24 cellular contexts compared by ENCODE assay signal in genomic region chr1:36696261-36696940, GRCh38.
"Had no signal": no experiment of that assay in that cellular context is flagged by ENCODE, and none has a peak within 500 bp of the region (broad histone marks: within the 10 kb centered on the region; RNA-seq: fewer than 3 reads in every experiment).

No MANE protein-coding gene starts in this region.

- FAIRE-seq: frontal cortex, islet of Langerhans had no signal

- H3K27me3 ChIP-seq: colonic mucosa, right atrium auricular region, thyroid gland had no signal

- H3K9me3 ChIP-seq: breast epithelium, colonic mucosa, right atrium auricular region, stomach, thyroid gland had no signal

- H3K27ac ChIP-seq: breast epithelium, colonic mucosa, right atrium auricular region, stomach, thyroid gland had no signal

- DNase-seq: activated CD4-positive, alpha-beta memory T cell treated with anti-CD3 and anti-CD28 coated beads, Interleukin-2, amount 10 ng/mL, durations not matched to agents 7 days and 5 days; activated CD4-positive, alpha-beta T cell treated with anti-CD3 and anti-CD28 coated beads, Interleukin-2, amount 10 ng/mL, durations not matched to agents 7 days and 5 days; activated CD4-positive, CD25-positive, alpha-beta regulatory T cell treated with anti-CD3 and anti-CD28 coated beads, Interleukin-2, amount 50 U/mL, for 72 hours; activated CD8-positive, alpha-beta memory T cell treated with anti-CD3 and anti-CD28 coated beads, Interleukin-2, amount 50 U/mL, for 48 hours; activated gamma-delta T cell treated with Interleukin-2 at 50 U/mL for 16 hours; activated naive CD8-positive, alpha-beta T cell treated with anti-CD3 and anti-CD28 coated beads, Interleukin-2, amount 50 U/mL, for 24 hours; activated T-cell treated with anti-CD3 and anti-CD28 coated beads, Interleukin-2, amount 50 U/mL, for 4 hours; amygdala; colonic mucosa; effector CD8-positive, alpha-beta T cell; left cardiac atrium; naive B cell; occipital lobe; stimulated activated CD4-positive, alpha-beta T cell treated with anti-CD3 and anti-CD28 coated beads, Interleukin-15, amount 100 ng/mL, for 24 hours; stimulated activated CD4-positive, alpha-beta T cell treated with anti-CD3 and anti-CD28 coated beads, Interleukin-2, amount 100 ng/mL, for 24 hours; stimulated activated naive B cell treated with anti-CD40 and anti-IgM and Interleukin-4, amounts not matched to agents 10 μg/mL and 1 μg/mL and 100 μg/mL, for 72 hours; stomach; T1000; thyroid gland had no signal

- H3K4me1 ChIP-seq: breast epithelium, colonic mucosa, right atrium auricular region, stomach, thyroid gland had no signal

- H3K36me3 ChIP-seq: breast epithelium, colonic mucosa, right atrium auricular region, stomach, thyroid gland had no signal

- H3K4me3 ChIP-seq: breast epithelium, colonic mucosa, right atrium auricular region, stomach, thyroid gland had no signal

- ATAC-seq: activated naive CD8-positive, alpha-beta T cell treated with anti-CD3 and anti-CD28 coated beads, Interleukin-2, amount 50 U/mL, for 24 hours; activated T-cell treated with anti-CD3 and anti-CD28 coated beads, Interleukin-2, amount 50 U/mL, for 4 hours; activated T-helper 17 cell treated with anti-CD3 and anti-CD28 coated beads, Interleukin-2, amount 50 U/mL, for 72 hours; left cardiac atrium; stimulated activated naive B cell treated with anti-CD40 and anti-IgM and Interleukin-4, amounts not matched to agents 10 μg/mL and 1 μg/mL and 100 μg/mL, for 72 hours had no signal
